In the genomic region with DNA sequence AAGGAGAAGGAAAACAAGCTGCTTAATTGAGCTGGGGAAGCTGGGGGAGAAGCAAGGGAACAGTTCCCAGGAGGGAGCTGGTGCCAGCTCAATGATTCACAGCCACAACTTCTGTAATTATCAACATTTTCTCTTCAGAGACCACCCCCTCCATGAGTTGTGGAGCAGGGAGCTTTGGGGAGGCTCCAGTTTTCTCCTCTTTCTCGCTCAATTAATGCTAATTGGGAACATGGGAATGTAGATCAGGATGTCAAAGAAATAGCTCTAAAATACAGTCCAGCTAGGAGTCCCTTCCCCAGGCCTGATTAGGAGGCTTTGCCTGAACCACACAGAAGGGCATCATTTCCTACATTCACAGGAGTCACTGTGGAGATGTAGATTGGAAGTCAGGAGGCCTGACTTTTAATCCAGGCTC, we compare ENCODE assay signal across 1 cellular context.
TF ChIP-seq lines count a peak whose summit lies in the region.

No MANE protein-coding gene starts in this region.

TF ChIP-seq in HepG2, 621 proteins besides CTCF, POLR2A, EP300 and RAD21:
- TF ChIP-seq ZNF280D (CRISPR knock-in tag; IDR thresholded peaks at IDR 0.05): no peak
- no peak for TF ChIP-seq HOXA9 (CRISPR knock-in tag; IDR thresholded peaks at IDR 0.05; ENCODE audit: borderline replicate concordance)
- TF ChIP-seq HIVEP1 (CRISPR knock-in tag; IDR thresholded peaks at IDR 0.05): no peak
- no peak for TF ChIP-seq ZBTB7B (CRISPR knock-in tag; IDR thresholded peaks at IDR 0.05)
- no peak for TF ChIP-seq PAWR (CRISPR knock-in tag; IDR thresholded peaks at IDR 0.05; ENCODE audit: borderline replicate concordance)
- TF ChIP-seq JARID2 (CRISPR knock-in tag; IDR thresholded peaks at IDR 0.05; ENCODE audit: insufficient replicate concordance): no peak
- TF ChIP-seq ZBTB1 (CRISPR knock-in tag; IDR thresholded peaks at IDR 0.05; ENCODE audit: borderline replicate concordance): no peak
- TF ChIP-seq, protein P1, sequence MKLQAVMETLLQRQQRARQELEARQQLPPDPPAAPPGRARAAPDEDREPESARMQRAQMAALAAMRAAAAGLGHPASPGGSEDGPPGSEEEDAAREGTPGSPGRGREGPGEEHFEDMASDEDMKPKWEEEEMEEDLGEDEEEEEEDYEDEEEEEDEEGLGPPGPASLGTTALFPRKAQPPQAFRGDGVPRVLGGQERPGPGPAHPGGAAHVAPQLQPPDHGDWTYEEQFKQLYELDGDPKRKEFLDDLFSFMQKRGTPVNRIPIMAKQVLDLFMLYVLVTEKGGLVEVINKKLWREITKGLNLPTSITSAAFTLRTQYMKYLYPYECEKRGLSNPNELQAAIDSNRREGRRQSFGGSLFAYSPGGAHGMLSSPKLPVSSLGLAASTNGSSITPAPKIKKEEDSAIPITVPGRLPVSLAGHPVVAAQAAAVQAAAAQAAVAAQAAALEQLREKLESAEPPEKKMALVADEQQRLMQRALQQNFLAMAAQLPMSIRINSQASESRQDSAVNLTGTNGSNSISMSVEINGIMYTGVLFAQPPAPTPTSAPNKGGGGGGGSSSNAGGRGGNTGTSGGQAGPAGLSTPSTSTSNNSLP (IDR thresholded peaks at IDR 0.05; ENCODE audit: low read depth, low read length): no peak
- no peak for TF ChIP-seq ZSCAN5A (CRISPR knock-in tag; IDR thresholded peaks at IDR 0.05; ENCODE audit: borderline replicate concordance)
- no peak for TF ChIP-seq CBX1 (IDR thresholded peaks at IDR 0.05; ENCODE audit: low read depth)
